In genomic region chr1:46735708-46736324, GRCh38 we compare ENCODE assay signal across 1 cellular context.
TF ChIP-seq lines count a peak whose summit lies in the region.

No MANE protein-coding gene starts in this region.

TF ChIP-seq in HepG2, 621 proteins besides CTCF, POLR2A, EP300 and RAD21 (continued from another document and continues in another):
- TF ChIP-seq ZNF224 (CRISPR knock-in tag; IDR thresholded peaks at IDR 0.05): no peak
- TF ChIP-seq ZNF17 (CRISPR knock-in tag; IDR thresholded peaks at IDR 0.05): no peak
- no peak for TF ChIP-seq ZNF564 (CRISPR knock-in tag; IDR thresholded peaks at IDR 0.05)
- TF ChIP-seq USF2 (IDR thresholded peaks at IDR 0.05; ENCODE audit: low read depth, low read length): no peak
- TF ChIP-seq USF2 (CRISPR knock-in tag; IDR thresholded peaks at IDR 0.05; ENCODE audit: borderline replicate concordance): no peak
- TF ChIP-seq, protein P1, sequence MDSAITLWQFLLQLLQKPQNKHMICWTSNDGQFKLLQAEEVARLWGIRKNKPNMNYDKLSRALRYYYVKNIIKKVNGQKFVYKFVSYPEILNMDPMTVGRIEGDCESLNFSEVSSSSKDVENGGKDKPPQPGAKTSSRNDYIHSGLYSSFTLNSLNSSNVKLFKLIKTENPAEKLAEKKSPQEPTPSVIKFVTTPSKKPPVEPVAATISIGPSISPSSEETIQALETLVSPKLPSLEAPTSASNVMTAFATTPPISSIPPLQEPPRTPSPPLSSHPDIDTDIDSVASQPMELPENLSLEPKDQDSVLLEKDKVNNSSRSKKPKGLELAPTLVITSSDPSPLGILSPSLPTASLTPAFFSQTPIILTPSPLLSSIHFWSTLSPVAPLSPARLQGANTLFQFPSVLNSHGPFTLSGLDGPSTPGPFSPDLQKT (CRISPR knock-in tag; IDR thresholded peaks at IDR 0.05; ENCODE audit: borderline replicate concordance): no peak
- TF ChIP-seq ZNF335 (CRISPR knock-in tag; IDR thresholded peaks at IDR 0.05): peak; percentile 83
- TF ChIP-seq, protein P2, sequence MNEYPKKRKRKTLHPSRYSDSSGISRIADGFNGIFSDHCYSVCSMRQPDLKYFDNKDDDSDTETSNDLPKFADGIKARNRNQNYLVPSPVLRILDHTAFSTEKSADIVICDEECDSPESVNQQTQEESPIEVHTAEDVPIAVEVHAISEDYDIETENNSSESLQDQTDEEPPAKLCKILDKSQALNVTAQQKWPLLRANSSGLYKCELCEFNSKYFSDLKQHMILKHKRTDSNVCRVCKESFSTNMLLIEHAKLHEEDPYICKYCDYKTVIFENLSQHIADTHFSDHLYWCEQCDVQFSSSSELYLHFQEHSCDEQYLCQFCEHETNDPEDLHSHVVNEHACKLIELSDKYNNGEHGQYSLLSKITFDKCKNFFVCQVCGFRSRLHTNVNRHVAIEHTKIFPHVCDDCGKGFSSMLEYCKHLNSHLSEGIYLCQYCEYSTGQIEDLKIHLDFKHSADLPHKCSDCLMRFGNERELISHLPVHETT (CRISPR knock-in tag; conservative IDR thresholded peaks at IDR 0.05): peak; percentile 44; the same call in 1 of the 2 replicates
- TF ChIP-seq ZNF225 (CRISPR knock-in tag; IDR thresholded peaks at IDR 0.05): no peak
- no peak for TF ChIP-seq PHF20 (CRISPR knock-in tag; IDR thresholded peaks at IDR 0.05)
- no peak for TF ChIP-seq ZNF121 (CRISPR knock-in tag; IDR thresholded peaks at IDR 0.05)
- TF ChIP-seq ZNF713 (CRISPR knock-in tag; IDR thresholded peaks at IDR 0.05): no peak
- TF ChIP-seq, protein P3, sequence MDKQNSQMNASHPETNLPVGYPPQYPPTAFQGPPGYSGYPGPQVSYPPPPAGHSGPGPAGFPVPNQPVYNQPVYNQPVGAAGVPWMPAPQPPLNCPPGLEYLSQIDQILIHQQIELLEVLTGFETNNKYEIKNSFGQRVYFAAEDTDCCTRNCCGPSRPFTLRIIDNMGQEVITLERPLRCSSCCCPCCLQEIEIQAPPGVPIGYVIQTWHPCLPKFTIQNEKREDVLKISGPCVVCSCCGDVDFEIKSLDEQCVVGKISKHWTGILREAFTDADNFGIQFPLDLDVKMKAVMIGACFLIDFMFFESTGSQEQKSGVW (CRISPR knock-in tag; IDR thresholded peaks at IDR 0.05; ENCODE audit: borderline replicate concordance): no peak
- no peak for TF ChIP-seq ZBTB46 (CRISPR knock-in tag; IDR thresholded peaks at IDR 0.05; ENCODE audit: borderline replicate concordance)
- TF ChIP-seq, protein P4, sequence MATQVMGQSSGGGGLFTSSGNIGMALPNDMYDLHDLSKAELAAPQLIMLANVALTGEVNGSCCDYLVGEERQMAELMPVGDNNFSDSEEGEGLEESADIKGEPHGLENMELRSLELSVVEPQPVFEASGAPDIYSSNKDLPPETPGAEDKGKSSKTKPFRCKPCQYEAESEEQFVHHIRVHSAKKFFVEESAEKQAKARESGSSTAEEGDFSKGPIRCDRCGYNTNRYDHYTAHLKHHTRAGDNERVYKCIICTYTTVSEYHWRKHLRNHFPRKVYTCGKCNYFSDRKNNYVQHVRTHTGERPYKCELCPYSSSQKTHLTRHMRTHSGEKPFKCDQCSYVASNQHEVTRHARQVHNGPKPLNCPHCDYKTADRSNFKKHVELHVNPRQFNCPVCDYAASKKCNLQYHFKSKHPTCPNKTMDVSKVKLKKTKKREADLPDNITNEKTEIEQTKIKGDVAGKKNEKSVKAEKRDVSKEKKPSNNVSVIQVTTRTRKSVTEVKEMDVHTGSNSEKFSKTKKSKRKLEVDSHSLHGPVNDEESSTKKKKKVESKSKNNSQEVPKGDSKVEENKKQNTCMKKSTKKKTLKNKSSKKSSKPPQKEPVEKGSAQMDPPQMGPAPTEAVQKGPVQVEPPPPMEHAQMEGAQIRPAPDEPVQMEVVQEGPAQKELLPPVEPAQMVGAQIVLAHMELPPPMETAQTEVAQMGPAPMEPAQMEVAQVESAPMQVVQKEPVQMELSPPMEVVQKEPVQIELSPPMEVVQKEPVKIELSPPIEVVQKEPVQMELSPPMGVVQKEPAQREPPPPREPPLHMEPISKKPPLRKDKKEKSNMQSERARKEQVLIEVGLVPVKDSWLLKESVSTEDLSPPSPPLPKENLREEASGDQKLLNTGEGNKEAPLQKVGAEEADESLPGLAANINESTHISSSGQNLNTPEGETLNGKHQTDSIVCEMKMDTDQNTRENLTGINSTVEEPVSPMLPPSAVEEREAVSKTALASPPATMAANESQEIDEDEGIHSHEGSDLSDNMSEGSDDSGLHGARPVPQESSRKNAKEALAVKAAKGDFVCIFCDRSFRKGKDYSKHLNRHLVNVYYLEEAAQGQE (IDR thresholded peaks at IDR 0.05; ENCODE audit: borderline replicate concordance in 1 of 2, low read depth in 1 of 2, low read length in 2 of 2): peak; percentile 95 to 98
- TF ChIP-seq ZEB1 (IDR thresholded peaks at IDR 0.05; ENCODE audit: insufficient replicate concordance, low read depth): no peak
- TF ChIP-seq, protein P5, sequence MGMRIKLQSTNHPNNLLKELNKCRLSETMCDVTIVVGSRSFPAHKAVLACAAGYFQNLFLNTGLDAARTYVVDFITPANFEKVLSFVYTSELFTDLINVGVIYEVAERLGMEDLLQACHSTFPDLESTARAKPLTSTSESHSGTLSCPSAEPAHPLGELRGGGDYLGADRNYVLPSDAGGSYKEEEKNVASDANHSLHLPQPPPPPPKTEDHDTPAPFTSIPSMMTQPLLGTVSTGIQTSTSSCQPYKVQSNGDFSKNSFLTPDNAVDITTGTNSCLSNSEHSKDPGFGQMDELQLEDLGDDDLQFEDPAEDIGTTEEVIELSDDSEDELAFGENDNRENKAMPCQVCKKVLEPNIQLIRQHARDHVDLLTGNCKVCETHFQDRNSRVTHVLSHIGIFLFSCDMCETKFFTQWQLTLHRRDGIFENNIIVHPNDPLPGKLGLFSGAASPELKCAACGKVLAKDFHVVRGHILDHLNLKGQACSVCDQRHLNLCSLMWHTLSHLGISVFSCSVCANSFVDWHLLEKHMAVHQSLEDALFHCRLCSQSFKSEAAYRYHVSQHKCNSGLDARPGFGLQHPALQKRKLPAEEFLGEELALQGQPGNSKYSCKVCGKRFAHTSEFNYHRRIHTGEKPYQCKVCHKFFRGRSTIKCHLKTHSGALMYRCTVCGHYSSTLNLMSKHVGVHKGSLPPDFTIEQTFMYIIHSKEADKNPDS (CRISPR knock-in tag; IDR thresholded peaks at IDR 0.05): no peak
- no peak for TF ChIP-seq ZFP41 (CRISPR knock-in tag; IDR thresholded peaks at IDR 0.05; ENCODE audit: borderline replicate concordance)
- no peak for TF ChIP-seq NR2C2 (CRISPR knock-in tag; IDR thresholded peaks at IDR 0.05; ENCODE audit: borderline replicate concordance)
- no peak for TF ChIP-seq NFIB (CRISPR knock-in tag; IDR thresholded peaks at IDR 0.05; ENCODE audit: borderline replicate concordance)
- TF ChIP-seq PAX8 (CRISPR knock-in tag; IDR thresholded peaks at IDR 0.05; ENCODE audit: borderline replicate concordance): no peak
- no peak for TF ChIP-seq ZNF430 (CRISPR knock-in tag; IDR thresholded peaks at IDR 0.05)
- peak; percentile 80; the same call in 1 of the 2 replicates for TF ChIP-seq ZBTB25 (CRISPR knock-in tag; IDR thresholded peaks at IDR 0.05)
- TF ChIP-seq NR2F6 (IDR thresholded peaks at IDR 0.05): no peak
- TF ChIP-seq NR2F6 (CRISPR knock-in tag; IDR thresholded peaks at IDR 0.05): peak; percentile 30; the same call in 1 of the 2 replicates
- no peak for TF ChIP-seq ZFAT (CRISPR knock-in tag; conservative IDR thresholded peaks at IDR 0.05)
- TF ChIP-seq ZMYM3 (CRISPR knock-in tag; IDR thresholded peaks at IDR 0.05): no peak
- TF ChIP-seq SRSF1 (optimal IDR thresholded peaks at IDR 0.05; ENCODE audit: low read depth, low read length): no peak
- TF ChIP-seq ZNF292 (CRISPR knock-in tag; IDR thresholded peaks at IDR 0.05; ENCODE audit: borderline replicate concordance, low read depth): no peak
- TF ChIP-seq, protein P6, sequence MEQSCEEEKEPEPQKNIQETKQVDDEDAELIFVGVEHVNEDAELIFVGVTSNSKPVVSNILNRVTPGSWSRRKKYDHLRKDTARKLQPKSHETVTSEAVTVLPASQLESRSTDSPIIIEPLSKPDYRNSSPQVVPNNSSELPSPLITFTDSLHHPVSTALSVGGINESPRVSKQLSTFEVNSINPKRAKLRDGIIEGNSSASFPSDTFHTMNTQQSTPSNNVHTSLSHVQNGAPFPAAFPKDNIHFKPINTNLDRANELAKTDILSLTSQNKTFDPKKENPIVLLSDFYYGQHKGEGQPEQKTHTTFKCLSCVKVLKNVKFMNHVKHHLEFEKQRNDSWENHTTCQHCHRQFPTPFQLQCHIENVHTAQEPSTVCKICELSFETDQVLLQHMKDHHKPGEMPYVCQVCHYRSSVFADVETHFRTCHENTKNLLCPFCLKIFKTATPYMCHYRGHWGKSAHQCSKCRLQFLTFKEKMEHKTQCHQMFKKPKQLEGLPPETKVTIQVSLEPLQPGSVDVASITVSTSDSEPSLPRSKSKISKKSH (CRISPR knock-in tag; IDR thresholded peaks at IDR 0.05; ENCODE audit: borderline replicate concordance): no peak
- no peak for TF ChIP-seq ESRRA (CRISPR knock-in tag; IDR thresholded peaks at IDR 0.05; ENCODE audit: low read depth)
- peak; percentile 95 for TF ChIP-seq HOXA5 (CRISPR knock-in tag; IDR thresholded peaks at IDR 0.05)
- 0 out of 2 replicates have a peak, but pooled peaks have one; percentile 13 for TF ChIP-seq ZNF7 (CRISPR knock-in tag; IDR thresholded peaks at IDR 0.05)
- TF ChIP-seq ZNF644 (CRISPR knock-in tag; IDR thresholded peaks at IDR 0.05; ENCODE audit: low read depth): peak; percentile 23; the same call in 1 of the 2 replicates
- TF ChIP-seq ZNF264 (CRISPR knock-in tag; IDR thresholded peaks at IDR 0.05): peak; percentile 86; the same call in 1 of the 2 replicates
- no peak for TF ChIP-seq ZSCAN29 (CRISPR knock-in tag; conservative IDR thresholded peaks at IDR 0.05)
- peak; percentile 29; the same call in 1 of the 2 replicates for TF ChIP-seq GABPB1 (CRISPR knock-in tag; IDR thresholded peaks at IDR 0.05)
- TF ChIP-seq ZKSCAN5 (CRISPR knock-in tag; IDR thresholded peaks at IDR 0.05): no peak
- TF ChIP-seq, protein P7, sequence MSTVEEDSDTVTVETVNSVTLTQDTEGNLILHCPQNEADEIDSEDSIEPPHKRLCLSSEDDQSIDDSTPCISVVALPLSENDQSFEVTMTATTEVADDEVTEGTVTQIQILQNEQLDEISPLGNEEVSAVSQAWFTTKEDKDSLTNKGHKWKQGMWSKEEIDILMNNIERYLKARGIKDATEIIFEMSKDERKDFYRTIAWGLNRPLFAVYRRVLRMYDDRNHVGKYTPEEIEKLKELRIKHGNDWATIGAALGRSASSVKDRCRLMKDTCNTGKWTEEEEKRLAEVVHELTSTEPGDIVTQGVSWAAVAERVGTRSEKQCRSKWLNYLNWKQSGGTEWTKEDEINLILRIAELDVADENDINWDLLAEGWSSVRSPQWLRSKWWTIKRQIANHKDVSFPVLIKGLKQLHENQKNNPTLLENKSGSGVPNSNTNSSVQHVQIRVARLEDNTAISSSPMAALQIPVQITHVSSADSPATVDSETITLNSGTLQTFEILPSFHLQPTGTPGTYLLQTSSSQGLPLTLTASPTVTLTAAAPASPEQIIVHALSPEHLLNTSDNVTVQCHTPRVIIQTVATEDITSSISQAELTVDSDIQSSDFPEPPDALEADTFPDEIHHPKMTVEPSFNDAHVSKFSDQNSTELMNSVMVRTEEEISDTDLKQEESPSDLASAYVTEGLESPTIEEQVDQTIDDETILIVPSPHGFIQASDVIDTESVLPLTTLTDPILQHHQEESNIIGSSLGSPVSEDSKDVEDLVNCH (CRISPR knock-in tag; IDR thresholded peaks at IDR 0.05): no peak
- peak; percentile 46; the same call in 1 of the 2 replicates for TF ChIP-seq SIX1 (CRISPR knock-in tag; IDR thresholded peaks at IDR 0.05; ENCODE audit: borderline replicate concordance)
- TF ChIP-seq GATAD2A (CRISPR knock-in tag; IDR thresholded peaks at IDR 0.05): 0 out of 2 replicates have a peak, but pooled peaks have one; percentile 27
- TF ChIP-seq ZSCAN12 (CRISPR knock-in tag; IDR thresholded peaks at IDR 0.05): 0 out of 2 replicates have a peak, but pooled peaks have one; percentile 47
- TF ChIP-seq ZNF367 (CRISPR knock-in tag; IDR thresholded peaks at IDR 0.05; ENCODE audit: borderline replicate concordance): no peak
- TF ChIP-seq GABPA (IDR thresholded peaks at IDR 0.05; ENCODE audit: low read depth, low read length): no peak
- TF ChIP-seq GABPA (CRISPR knock-in tag; IDR thresholded peaks at IDR 0.05; ENCODE audit: low read depth): no peak
